Comparison of ENCODE assay signal across 1 cellular context in the genomic region with DNA sequence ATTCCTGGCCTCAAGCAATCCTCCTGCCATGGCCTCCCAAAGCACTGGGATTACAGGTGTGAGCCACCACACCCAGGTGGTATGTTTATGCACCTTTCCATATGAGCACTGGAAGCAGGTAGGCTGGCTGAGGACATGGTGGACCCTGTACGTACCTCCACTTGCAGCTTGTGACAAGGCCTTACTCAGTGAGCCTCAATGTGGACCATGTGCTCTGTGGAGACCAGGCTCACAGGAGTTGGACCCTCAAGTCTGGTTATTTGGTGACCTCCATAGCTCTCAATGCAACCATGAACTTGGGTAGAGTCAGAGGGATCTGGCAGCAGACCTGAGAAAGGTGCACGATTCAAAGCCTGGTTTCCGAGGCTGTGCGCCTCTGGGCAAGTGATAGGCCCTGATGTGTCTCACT.
A peak's percentile ranks its signal among the peaks of the same experiment; 100 is the strongest.
TF ChIP-seq lines count a peak whose summit lies in the region.

No MANE protein-coding gene starts in this region.

TF ChIP-seq in H1, 55 proteins besides CTCF, POLR2A, EP300 and RAD21:
- TF ChIP-seq HDAC6 (IDR thresholded peaks at IDR 0.05; ENCODE audit: low read depth, low read length) (no peak), TBP (IDR thresholded peaks at IDR 0.05; ENCODE audit: low read depth, low read length) (no peak), SAP30 (IDR thresholded peaks at IDR 0.05; ENCODE audit: insufficient read depth, insufficient replicate concordance, low read length) (no peak), EZH2 (IDR thresholded peaks at IDR 0.05; ENCODE audit: low read depth, low read length, severe bottlenecking) (no peak), SUZ12 (IDR thresholded peaks at IDR 0.05; ENCODE audit: low read length) (no peak), ZNF274 (IDR thresholded peaks at IDR 0.05; ENCODE audit: borderline replicate concordance, extremely low read depth, low read length) (no peak), POLR2AphosphoS5 (IDR thresholded peaks at IDR 0.05; ENCODE audit: low read depth, low read length) (peak; percentile 72), BCL11A (IDR thresholded peaks at IDR 0.05; ENCODE audit: low read depth in 2 of 2, low read length in 2 of 2) (no peak), KDM4A (IDR thresholded peaks at IDR 0.05; ENCODE audit: low read depth, low read length, severe bottlenecking) (no peak)
- TF ChIP-seq, protein P1, sequence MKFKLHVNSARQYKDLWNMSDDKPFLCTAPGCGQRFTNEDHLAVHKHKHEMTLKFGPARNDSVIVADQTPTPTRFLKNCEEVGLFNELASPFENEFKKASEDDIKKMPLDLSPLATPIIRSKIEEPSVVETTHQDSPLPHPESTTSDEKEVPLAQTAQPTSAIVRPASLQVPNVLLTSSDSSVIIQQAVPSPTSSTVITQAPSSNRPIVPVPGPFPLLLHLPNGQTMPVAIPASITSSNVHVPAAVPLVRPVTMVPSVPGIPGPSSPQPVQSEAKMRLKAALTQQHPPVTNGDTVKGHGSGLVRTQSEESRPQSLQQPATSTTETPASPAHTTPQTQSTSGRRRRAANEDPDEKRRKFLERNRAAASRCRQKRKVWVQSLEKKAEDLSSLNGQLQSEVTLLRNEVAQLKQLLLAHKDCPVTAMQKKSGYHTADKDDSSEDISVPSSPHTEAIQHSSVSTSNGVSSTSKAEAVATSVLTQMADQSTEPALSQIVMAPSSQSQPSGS (IDR thresholded peaks at IDR 0.05; ENCODE audit: low read length) = peak; percentile 17; the same call in 1 of the 2 replicates
- TF ChIP-seq, protein P2, sequence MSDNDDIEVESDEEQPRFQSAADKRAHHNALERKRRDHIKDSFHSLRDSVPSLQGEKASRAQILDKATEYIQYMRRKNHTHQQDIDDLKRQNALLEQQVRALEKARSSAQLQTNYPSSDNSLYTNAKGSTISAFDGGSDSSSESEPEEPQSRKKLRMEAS (IDR thresholded peaks at IDR 0.05) = no peak
